In the genomic region with DNA sequence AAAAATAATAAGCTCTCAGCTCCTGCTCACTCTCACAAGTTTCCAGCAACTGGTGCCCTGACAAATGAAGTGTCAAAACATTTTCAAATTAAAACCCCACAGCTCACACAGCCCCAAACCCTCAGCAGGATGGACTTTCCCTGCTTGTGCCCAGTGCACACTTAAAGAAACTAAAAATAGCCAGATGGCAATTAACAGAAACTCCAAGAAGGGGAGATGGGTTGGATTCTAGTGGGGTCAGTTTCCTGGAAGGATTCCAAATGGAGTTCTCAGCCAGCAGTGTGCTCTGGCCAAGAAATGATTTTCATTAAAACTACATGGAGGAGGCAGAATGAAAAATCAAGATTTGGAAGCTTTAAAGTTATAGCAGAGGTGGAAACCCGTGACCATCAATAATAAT, we compare ENCODE assay signal across 15 cellular contexts.
DNase-seq lines count a peak whose midpoint lies in the region; ATAC-seq and TF ChIP-seq lines count a peak whose summit lies in the region.
"Had no signal": no experiment of that assay in that cellular context is flagged by ENCODE, and none has a peak within 500 bp of the region (broad histone marks: within the 10 kb centered on the region; RNA-seq: fewer than 3 reads in every experiment).

No MANE protein-coding gene starts in this region.

- TF ChIP-seq CTCF in cardiac muscle cell (IDR thresholded peaks at IDR 0.05; ENCODE audit: low read depth, low read length) (no peak), right atrium auricular region (IDR thresholded peaks at IDR 0.05) (no peak), brain (conservative IDR thresholded peaks at IDR 0.05) (no peak), thyroid gland (IDR thresholded peaks at IDR 0.05) (no peak)

- no peaks in the 10 kb centered on the region for H3K27me3 ChIP-seq in cardiac muscle cell
- H3K27me3 ChIP-seq in right atrium auricular region: no peaks in the 10 kb centered on the region
- H3K27me3 ChIP-seq in thyroid gland: no peaks in the 10 kb centered on the region

- peak overlapping the region in 4 of 5 experiments; percentile 25 to 75 (median 42) for H3K27ac Mint-ChIP-seq in brain
- H3K27ac Mint-ChIP-seq: B cell; CD4-positive, alpha-beta T cell had no signal

- no peaks in the 10 kb centered on the region for H3K36me3 Mint-ChIP-seq in brain

- H3K27ac ChIP-seq in cardiac muscle cell: peak overlapping the region; percentile 79
- H3K27ac ChIP-seq in right atrium auricular region: no peak overlapping the region
- H3K27ac ChIP-seq in thyroid gland: no peak overlapping the region
- H3K27ac ChIP-seq: GM23248 had no signal

- no peaks in the 10 kb centered on the region for H3K9me3 ChIP-seq in cardiac muscle cell (ENCODE audit: low read depth)
- H3K9me3 ChIP-seq in right atrium auricular region: no peaks in the 10 kb centered on the region
- H3K9me3 ChIP-seq in thyroid gland: no peaks in the 10 kb centered on the region

- H3K36me3 ChIP-seq in cardiac muscle cell (no peaks in the 10 kb centered on the region), right atrium auricular region (no peaks in the 10 kb centered on the region), thyroid gland (no peaks in the 10 kb centered on the region)

- peaks cover 15% of the 10 kb centered on the region for H3K4me1 ChIP-seq in cardiac muscle cell (ENCODE audit: low read depth)
- no peaks in the 10 kb centered on the region for H3K4me1 ChIP-seq in right atrium auricular region
- H3K4me1 ChIP-seq in thyroid gland: peaks cover 0 to 5% of the 10 kb centered on the region in 2 donors

- no peak for ATAC-seq in GM21515 (IDR thresholded peaks at IDR 0.05; ENCODE audit: unreplicated experiment)
- ATAC-seq in HG03565 (IDR thresholded peaks at IDR 0.05; ENCODE audit: unreplicated experiment): no peak
- ATAC-seq: HCT116 had no signal

- no peak overlapping the region for H3K4me3 Mint-ChIP-seq in brain
- H3K4me3 Mint-ChIP-seq: B cell; CD4-positive, alpha-beta T cell had no signal

- intact Hi-C loops in thyroid gland (cut with DNase I): no loop called here

- peaks cover 36% of the 10 kb centered on the region for H3K4me1 Mint-ChIP-seq in brain
- H3K4me1 Mint-ChIP-seq: B cell had no signal

- H3K27me3 Mint-ChIP-seq in brain: peaks cover 6% of the 10 kb centered on the region

- H3K4me3 ChIP-seq in cardiac muscle cell: no peak overlapping the region
- no peak overlapping the region for H3K4me3 ChIP-seq in right atrium auricular region
- H3K4me3 ChIP-seq in thyroid gland (replicated peaks in 1 of 3): no peak overlapping the region
- H3K4me3 ChIP-seq: GM23248 had no signal

- no peak for TF ChIP-seq POLR2A in thyroid gland (IDR thresholded peaks at IDR 0.05)

- DNase-seq in cardiac muscle cell (ENCODE audit: low read depth in 1 of 2, low spot score in 1 of 2) (peak in 1 of 2 donors; percentile 58), right atrium auricular region (ENCODE audit: low spot score) (no peak), NCI-H446 treated with DMSO at 0.1 percent for 48 hours (lab: John Stamatoyannopoulos, UW) (peak; percentile 81), thyroid gland (no peak)
- DNase-seq: C1 segment of cervical spinal cord; CD4-positive, alpha-beta T cell; DND-41; GF-D8; GM23248; IMR-90 had no signal

- peaks cover 0 to 7% (median 0%) of the 10 kb centered on the region in 5 experiments for H3K9me3 Mint-ChIP-seq in brain

- WGBS in thyroid gland, 2 donors: 55 to 78% methylated on average over 1 of the region's 1 CpG
